ENCODE assay signal across 8 cellular contexts in genomic region chr5:176537608-176538504, GRCh38. TPM values are rescaled to one million over a fixed set of nuclear protein-coding genes. Genes with fewer than 3 reads are reported as not detected.
DNase-seq lines count a peak whose midpoint lies in the region; ATAC-seq lines count a peak whose summit lies in the region.

No MANE protein-coding gene starts in this region.

- H3K23ac ChIP-seq in mesenchymal stem cell (ENCODE audit: low read length in 2 of 2): no peak overlapping the region

- H3K14ac ChIP-seq in mesenchymal stem cell (ENCODE audit: low read length in 2 of 2): peak overlapping the region in 1 of 2 experiments; percentile 93

- peak overlapping the region; percentile 71 to 98 for H3K18ac ChIP-seq in mesenchymal stem cell (ENCODE audit: low read depth in 1 of 2, low read length in 2 of 2)

- H3K27ac ChIP-seq in HUES48 (ENCODE audit: low read depth, low read length) (peak overlapping the region; percentile 100), mesenchymal stem cell (ENCODE audit: low read length, poor library complexity, severe bottlenecking) (peak overlapping the region; percentile 94)

- 1% methylated on average over 43 of the region's 48 CpGs for WGBS in mesenchymal stem cell

- H3K27me3 ChIP-seq in HUES48 (ENCODE audit: control insufficient read depth, insufficient read depth, low read length) (no peaks in the 10 kb centered on the region), NT2/D1 (ENCODE audit: insufficient read depth, insufficient read length) (no peaks in the 10 kb centered on the region), endocrine pancreas (ENCODE audit: control insufficient read depth, insufficient read depth, low read length) (no peaks in the 10 kb centered on the region), mesenchymal stem cell (ENCODE audit: control insufficient read depth in 1 of 2, insufficient read depth in 1 of 2, low read length in 2 of 2) (no peaks in the 10 kb centered on the region)

- H2AFZ ChIP-seq in mesenchymal stem cell (ENCODE audit: low read depth, low read length): peak overlapping the region; percentile 92

- H3K79me1 ChIP-seq in mesenchymal stem cell (replicated peaks; ENCODE audit: low read length, poor library complexity, severe bottlenecking): peaks cover 6% of the 10 kb centered on the region

- H4K91ac ChIP-seq in mesenchymal stem cell (ENCODE audit: low read length): peak overlapping the region; percentile 23

- H3K4me1 ChIP-seq in HUES48 (ENCODE audit: control insufficient read depth, insufficient read depth, low read length): peaks cover 43% of the 10 kb centered on the region
- peaks cover 20% of the 10 kb centered on the region for H3K4me1 ChIP-seq in NT2/D1 (ENCODE audit: insufficient read depth, insufficient read length)
- H3K4me1 ChIP-seq in endocrine pancreas (ENCODE audit: control insufficient read depth, insufficient read depth, low read length): peaks cover 10% of the 10 kb centered on the region
- H3K4me1 ChIP-seq in mesenchymal stem cell (ENCODE audit: control insufficient read depth, insufficient read depth, low read depth, low read length): peaks cover 49% of the 10 kb centered on the region

- H2AK5ac ChIP-seq in mesenchymal stem cell (ENCODE audit: low read length, severe bottlenecking): no peak overlapping the region

- peak; percentile 64 for ATAC-seq in GM21423 (IDR thresholded peaks at IDR 0.05; ENCODE audit: unreplicated experiment)

- H2BK120ac ChIP-seq in mesenchymal stem cell (ENCODE audit: low read depth, low read length): peak overlapping the region; percentile 65

- peak overlapping the region; percentile 74 for H3K4me2 ChIP-seq in mesenchymal stem cell (ENCODE audit: low read length, poor library complexity, severe bottlenecking)

- H3K9me3 ChIP-seq in HUES48 (ENCODE audit: control insufficient read depth, insufficient read depth, low read length): no peaks in the 10 kb centered on the region
- H3K9me3 ChIP-seq in NT2/D1 (ENCODE audit: insufficient read depth, low read length): no peaks in the 10 kb centered on the region
- H3K9me3 ChIP-seq in endocrine pancreas (ENCODE audit: control insufficient read depth, low read length): no peaks in the 10 kb centered on the region
- no peaks in the 10 kb centered on the region for H3K9me3 ChIP-seq in mesenchymal stem cell (ENCODE audit: control insufficient read depth, low read length)

- peak overlapping the region; percentile 92 for H2BK5ac ChIP-seq in mesenchymal stem cell (ENCODE audit: low read depth, low read length, poor library complexity, severe bottlenecking)

- peaks cover 26% of the 10 kb centered on the region for H3K36me3 ChIP-seq in HUES48 (ENCODE audit: control insufficient read depth, insufficient read depth, low read length)
- H3K36me3 ChIP-seq in NT2/D1 (ENCODE audit: insufficient read depth, insufficient read length, low read length): peaks cover 16% of the 10 kb centered on the region
- no peaks in the 10 kb centered on the region for H3K36me3 ChIP-seq in endocrine pancreas (ENCODE audit: control insufficient read depth, insufficient read depth, low read length)
- H3K36me3 ChIP-seq in mesenchymal stem cell (ENCODE audit: control insufficient read depth in 1 of 2, insufficient read depth in 2 of 2, low read depth in 1 of 2, low read length in 2 of 2): peaks cover 0 to 13% of the 10 kb centered on the region in 2 experiments

- H3K9ac ChIP-seq in HUES48 (ENCODE audit: low read depth, low read length): peak overlapping the region; percentile 89
- peak overlapping the region; percentile 73 for H3K9ac ChIP-seq in NT2/D1 (ENCODE audit: insufficient read length, low read depth)
- H3K9ac ChIP-seq in endocrine pancreas (ENCODE audit: control insufficient read depth, insufficient read depth, low read length): peak overlapping the region; percentile 78
- peak overlapping the region; percentile 99 for H3K9ac ChIP-seq in mesenchymal stem cell (ENCODE audit: low read length)

- H4K8ac ChIP-seq in mesenchymal stem cell (ENCODE audit: low read length): peak overlapping the region; percentile 86

- DNase-seq in COR-L47 (lab: John Stamatoyannopoulos, UW) (peak; percentile 97), NT2/D1 (ENCODE audit: low read depth, low spot score) (peak; percentile 94), mesenchymal stem cell (peak; percentile 100)
- peak; percentile 94 for DNase-seq in activated CD8-positive, alpha-beta memory T cell treated with anti-CD3 and anti-CD28 coated beads, Interleukin-2, amount 50 U/mL, for 24 hours (ENCODE audit: extremely low read depth)
- DNase-seq in stimulated activated CD8-positive, alpha-beta memory T cell treated with anti-CD3 and anti-CD28 coated beads, Interleukin-12 subunit alpha, Interleukin-12 subunit beta, amount 100 ng/mL, for 4 hours (ENCODE audit: low read depth): peak; percentile 92

- H3K4me3 ChIP-seq in HUES48 (ENCODE audit: low read depth, low read length) (peak overlapping the region; percentile 97), NT2/D1 (ENCODE audit: insufficient read length, low read depth) (peak overlapping the region; percentile 89), endocrine pancreas (ENCODE audit: control insufficient read depth, insufficient read depth, low read length) (peak overlapping the region; percentile 66), mesenchymal stem cell (ENCODE audit: insufficient read depth in 1 of 2, low read depth in 1 of 2, low read length in 2 of 2) (peak overlapping the region; percentile 84 to 97)

- peak overlapping the region in 1 of 2 experiments; percentile 88 for H2BK12ac ChIP-seq in mesenchymal stem cell (ENCODE audit: low read length in 2 of 2)

- peak overlapping the region; percentile 30 for H2BK15ac ChIP-seq in mesenchymal stem cell (ENCODE audit: low read depth, poor library complexity, severe bottlenecking)

- peak overlapping the region; percentile 62 to 99 for H3K4ac ChIP-seq in mesenchymal stem cell (ENCODE audit: low read depth in 1 of 2, low read length in 2 of 2)

RNA-seq across cellular contexts. Expression of gene RNF44, which starts 0.7 kb away (rescaled TPM):
- polyA plus RNA-seq in mesenchymal stem cell (2013, experiment 1 of 2): 19.2 TPM
- 17.6 TPM for polyA plus RNA-seq in mesenchymal stem cell (2013, experiment 2 of 2)

RNA-seq across cellular contexts. Expression of gene CDHR2, which starts 11.3 kb away (rescaled TPM):
- 0.01 TPM for polyA plus RNA-seq in mesenchymal stem cell (2013, experiment 1 of 2)
- polyA plus RNA-seq in mesenchymal stem cell (2013, experiment 2 of 2): not detected

Comparison
In these comparisons a context has a peak if more than half of its experiments do, and no peak if none do; other contexts are left out.
1. Peak in every context shown above with its lines: DNase-seq, ATAC-seq, H3K4me3 ChIP-seq and H3K27ac ChIP-seq.